In the genomic region with DNA sequence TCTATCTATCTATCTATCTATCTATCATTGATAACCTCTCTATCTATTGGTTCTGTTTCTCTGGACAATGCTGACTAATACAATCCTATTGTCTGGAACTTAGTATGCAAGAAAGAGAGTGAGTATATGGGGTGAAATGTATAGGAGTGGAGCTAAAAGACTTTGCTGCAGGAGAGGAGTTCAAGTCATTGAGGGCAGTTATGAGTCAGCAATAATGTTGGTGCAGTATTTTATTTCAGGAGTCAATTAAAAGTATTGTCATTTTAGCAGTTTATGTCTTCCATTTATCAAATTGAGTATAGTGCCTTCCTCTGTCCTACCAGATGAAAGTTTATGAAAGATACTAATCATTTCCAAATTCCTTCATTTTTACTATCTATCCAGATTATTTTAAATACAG, we compare ENCODE assay signal across 29 cellular contexts. TPM values are rescaled to one million over a fixed set of nuclear protein-coding genes. Genes with fewer than 3 reads are reported as not detected.
A peak's percentile ranks its signal among the peaks of the same experiment; 100 is the strongest.
DNase-seq lines count a peak whose midpoint lies in the region; ATAC-seq, FAIRE-seq and TF ChIP-seq lines count a peak whose summit lies in the region.
"Had no signal": no experiment of that assay in that cellular context is flagged by ENCODE, and none has a peak within 500 bp of the region (broad histone marks: within the 10 kb centered on the region; RNA-seq: fewer than 3 reads in every experiment).

No MANE protein-coding gene starts in this region.

- no peaks in the 10 kb centered on the region; a peak in 1 of 5 replicates for H3K9me3 Mint-ChIP-seq in H9
- H3K9me3 Mint-ChIP-seq: CD4-positive, alpha-beta memory T cell had no signal

- peak overlapping the region in 1 of 2 experiments; percentile 89; a peak in 2 of 4 replicates for H3K27ac ChIP-seq in SK-N-SH (ENCODE audit: low read depth in 2 of 2, low read length in 1 of 2)
- peak overlapping the region; percentile 82; the same call in 1 of the 2 replicates for H3K27ac ChIP-seq in PC-9
- H3K27ac ChIP-seq in endothelial cell of umbilical vein (ENCODE audit: insufficient read depth, low read depth, low read length) = no peak overlapping the region
- no peak overlapping the region for H3K27ac ChIP-seq in H9 (ENCODE audit: insufficient read length, low read depth, low read length)
- H3K27ac ChIP-seq: 22Rv1, BLaER1, KMS-11, SK-N-MC had no signal

- H3K36me3 ChIP-seq in SK-N-SH (replicated peaks in 1 of 2; ENCODE audit: control insufficient read depth in 1 of 2, insufficient read depth in 2 of 2, low read length in 1 of 2) = peaks cover 0 to 4% of the 10 kb centered on the region in 2 experiments
- no peaks in the 10 kb centered on the region for H3K36me3 ChIP-seq in PC-9 (ENCODE audit: low read depth)
- no peaks in the 10 kb centered on the region for H3K36me3 ChIP-seq in endothelial cell of umbilical vein (ENCODE audit: control insufficient read depth in 2 of 2, extremely low read depth in 1 of 2, insufficient read depth in 2 of 2, low read length in 2 of 2)
- H3K36me3 ChIP-seq: BLaER1 had no signal

- no peaks in the 10 kb centered on the region for H3K27me3 ChIP-seq in SK-N-SH (ENCODE audit: insufficient read depth)
- no peaks in the 10 kb centered on the region for H3K27me3 ChIP-seq in PC-9 (ENCODE audit: insufficient read depth, low read depth)
- H3K27me3 ChIP-seq in endothelial cell of umbilical vein (ENCODE audit: control insufficient read depth in 2 of 2, insufficient read depth in 2 of 2, low read length in 2 of 2) = no peaks in the 10 kb centered on the region
- H3K27me3 ChIP-seq in H9 (ENCODE audit: insufficient read depth, low read length) = no peaks in the 10 kb centered on the region
- H3K27me3 ChIP-seq: BLaER1 had no signal

- no peak overlapping the region for H3K23ac ChIP-seq in H9 (ENCODE audit: insufficient read length, low read depth, low read length)

- H3K79me1 ChIP-seq in H9 (ENCODE audit: insufficient read depth, low read depth, low read length, poor library complexity, severe bottlenecking) = no peaks in the 10 kb centered on the region

- DNase-seq in SK-N-SH (no peak), PC-9 (no peak), endothelial cell of umbilical vein (ENCODE audit: low read depth, low spot score) (no peak), H9 (no peak)
- DNase-seq: CD4-positive, alpha-beta memory T cell; COR-L47; DMS53; GDM1; GOT3; HCEC 1CT; NCI-H1092; NCI-H1417 treated with DMSO at 0.1 percent for 48 hours; NCI-H1694 treated with DMSO at 0.1 percent for 48 hours; NCI-H2081; NCI-H2227 treated with DMSO at 0.1 percent for 48 hours; NCI-H69; SIG-M5 had no signal

- H3K23me2 ChIP-seq in H9 (ENCODE audit: insufficient read length, low read depth, low read length, poor library complexity, severe bottlenecking) = no peaks in the 10 kb centered on the region

- H3K36me3 Mint-ChIP-seq in H9 (ENCODE audit: insufficient read depth in 1 of 3, low read depth in 3 of 3) = no peaks in the 10 kb centered on the region
- H3K36me3 Mint-ChIP-seq: CD4-positive, alpha-beta memory T cell had no signal

- no peak overlapping the region for H2BK20ac ChIP-seq in H9 (ENCODE audit: low read depth, low read length, poor library complexity, severe bottlenecking)

- BruUV-seq in PC-9 (replicated peaks; lab: Mats Ljungman, UMichigan) (no TSS peak), endothelial cell of umbilical vein (replicated peaks; lab: Mats Ljungman, UMichigan) (no TSS peak)

- no peak overlapping the region for H3K4me2 ChIP-seq in SK-N-SH
- no peak overlapping the region for H3K4me2 ChIP-seq in PC-9
- H3K4me2 ChIP-seq in endothelial cell of umbilical vein (ENCODE audit: insufficient read depth, low read length) = no peak overlapping the region
- no peak overlapping the region for H3K4me2 ChIP-seq in H9 (ENCODE audit: insufficient read depth, insufficient read length, low read length)
- H3K4me2 ChIP-seq: BLaER1, KMS-11 had no signal

- CTCF ChIA-PET in SK-N-SH (lab: Yijun Ruan, JAX) = interaction anchor here (1.0 to 1.6 kb wide), 2 partner anchors 12 to 18 kb away, joined by 3 read pairs; no protein-coding TSS in a partner anchor
- CTCF ChIA-PET in PC-9 (lab: Charles Lee) = interaction anchor here (0.6 kb wide), 1 partner anchor 643 kb away, joined by 3 read pairs; no protein-coding TSS in a partner anchor
- CTCF ChIA-PET in endothelial cell of umbilical vein (lab: Charles Lee) = no interaction called here

- intact Hi-C loops in PC-9 (cut with micrococcal nuclease; ENCODE audit: unreplicated experiment) = no loop called here
- intact Hi-C loops in endothelial cell of umbilical vein (cut with micrococcal nuclease) = no loop called here

- no peak for TF ChIP-seq POLR2A in endothelial cell of umbilical vein (IDR thresholded peaks at IDR 0.05; ENCODE audit: low read depth, low read length)

- no peak overlapping the region for H2BK5ac ChIP-seq in H9 (ENCODE audit: insufficient read length, low read length)

- no peaks in the 10 kb centered on the region for H3K9me2 ChIP-seq in SK-N-SH
- no peaks in the 10 kb centered on the region for H3K9me2 ChIP-seq in PC-9 (ENCODE audit: insufficient read depth)

- H4K20me1 ChIP-seq in SK-N-SH (ENCODE audit: insufficient read depth) (no peaks in the 10 kb centered on the region), PC-9 (ENCODE audit: insufficient read depth) (no peaks in the 10 kb centered on the region), endothelial cell of umbilical vein (replicated peaks; ENCODE audit: control insufficient read depth, extremely low read depth, insufficient read depth, low read length) (no peaks in the 10 kb centered on the region), H9 (ENCODE audit: control insufficient read depth, insufficient read depth, insufficient read length) (no peaks in the 10 kb centered on the region)
- H4K20me1 ChIP-seq: BLaER1 had no signal

- no peak for FAIRE-seq in endothelial cell of umbilical vein (lab: Jason Lieb, UNC)
- FAIRE-seq: GM12878, HTR-8/SVneo had no signal

- POLR2A ChIA-PET in SK-N-SH (lab: Yijun Ruan, JAX) (no interaction called here), PC-9 (lab: Charles Lee; ENCODE audit: unreplicated experiment) (no interaction called here), endothelial cell of umbilical vein (lab: Charles Lee) (no interaction called here)

- no peaks in the 10 kb centered on the region for H3K9me1 ChIP-seq in endothelial cell of umbilical vein (replicated peaks; ENCODE audit: control insufficient read depth, extremely low read depth, insufficient read depth, low read length)

- no peak overlapping the region for H3K4me3 Mint-ChIP-seq in H9
- H3K4me3 Mint-ChIP-seq: CD4-positive, alpha-beta memory T cell had no signal

- TF ChIP-seq CTCF in SK-N-SH (IDR thresholded peaks at IDR 0.05) = no peak
- TF ChIP-seq CTCF in PC-9 (conservative IDR thresholded peaks at IDR 0.05) = no peak
- no peak for TF ChIP-seq CTCF in endothelial cell of umbilical vein (IDR thresholded peaks at IDR 0.05; ENCODE audit: extremely low read depth in 1 of 2, insufficient read depth in 1 of 2, low read depth in 1 of 2, low read length in 2 of 2)
- no peak for TF ChIP-seq CTCF in H9 (conservative IDR thresholded peaks at IDR 0.05)

- H3K27me3 Mint-ChIP-seq in H9 (ENCODE audit: low read depth) = no peaks in the 10 kb centered on the region

- H2BK12ac ChIP-seq in H9 (ENCODE audit: insufficient read length, low read depth, low read length) = no peak overlapping the region

- no peak overlapping the region for H3K18ac ChIP-seq in H9 (ENCODE audit: insufficient read length, low read depth, low read length)

- no peak overlapping the region for H3T11ph ChIP-seq in H9 (ENCODE audit: low read length)

- no peak overlapping the region for H3K14ac ChIP-seq in H9 (ENCODE audit: insufficient read depth, low read length)

- no peak overlapping the region for H2AFZ ChIP-seq in SK-N-SH (ENCODE audit: low read depth)
- H2AFZ ChIP-seq in PC-9 = no peak overlapping the region
- no peak overlapping the region for H2AFZ ChIP-seq in endothelial cell of umbilical vein (ENCODE audit: low read depth, low read length)
- no peak overlapping the region for H2AFZ ChIP-seq in H9 (ENCODE audit: low read length)

- TF ChIP-seq RAD21 in SK-N-SH (IDR thresholded peaks at IDR 0.05; ENCODE audit: low read length) = no peak

- no peak overlapping the region for H4K5ac ChIP-seq in H9 (ENCODE audit: insufficient read length, low read depth, low read length)

- H3K27ac Mint-ChIP-seq in H9 = no peak overlapping the region
- H3K27ac Mint-ChIP-seq: CD4-positive, alpha-beta memory T cell had no signal

- H3K79me2 ChIP-seq in SK-N-SH (ENCODE audit: insufficient read depth) = peaks cover 7% of the 10 kb centered on the region; the same call in 1 of the 2 replicates
- no peaks in the 10 kb centered on the region for H3K79me2 ChIP-seq in PC-9 (ENCODE audit: low read depth)
- H3K79me2 ChIP-seq in endothelial cell of umbilical vein (ENCODE audit: control insufficient read depth, insufficient read depth, low read length) = no peaks in the 10 kb centered on the region
- no peaks in the 10 kb centered on the region for H3K79me2 ChIP-seq in H9 (ENCODE audit: insufficient read depth, low read length)

- H3K9me3 ChIP-seq in SK-N-SH (no peaks in the 10 kb centered on the region), PC-9 (ENCODE audit: insufficient read depth, low read depth) (no peaks in the 10 kb centered on the region; the same call in 1 of the 2 replicates), endothelial cell of umbilical vein (replicated peaks; ENCODE audit: control insufficient read depth, insufficient read depth, low read length) (no peaks in the 10 kb centered on the region), H9 (ENCODE audit: control insufficient read depth, low read depth, low read length) (no peaks in the 10 kb centered on the region)

- H3F3A ChIP-seq in SK-N-SH (replicated peaks; ENCODE audit: insufficient read depth) (peaks cover 50% of the 10 kb centered on the region), PC-9 (ENCODE audit: insufficient read depth, low read depth) (peaks cover 50% of the 10 kb centered on the region)

- dilution Hi-C loops in endothelial cell of umbilical vein (cut with MboI; ENCODE audit: extremely low pct_ligation_motif_present, low sequenced_read_pairs) = no loop called here

- no peak overlapping the region for H3K56ac ChIP-seq in H9 (ENCODE audit: insufficient read length, low read depth, low read length)

- no peak overlapping the region for H3K4ac ChIP-seq in H9 (ENCODE audit: low read depth, low read length)

- no peak for TF ChIP-seq EP300 in SK-N-SH (IDR thresholded peaks at IDR 0.05; ENCODE audit: borderline replicate concordance in 1 of 2, low read depth in 1 of 2, low read length in 1 of 2)

- H2BK120ac ChIP-seq in H9 (ENCODE audit: low read depth, low read length, poor library complexity, severe bottlenecking) = no peak overlapping the region

- no peak overlapping the region for H4K8ac ChIP-seq in H9 (replicated peaks; ENCODE audit: insufficient read length, low read depth, low read length)

- no peak overlapping the region for H4K91ac ChIP-seq in H9 (ENCODE audit: insufficient read length, low read depth, low read length)

- ATAC-seq in SK-N-SH treated with all-trans-retinoic acid at 6 μM for 48 hours (no peak), HG03045 (IDR thresholded peaks at IDR 0.05; ENCODE audit: unreplicated experiment) (no peak), HG03108 (IDR thresholded peaks at IDR 0.05; ENCODE audit: unreplicated experiment) (no peak), GM18858 (IDR thresholded peaks at IDR 0.05; ENCODE audit: unreplicated experiment) (no peak)
- ATAC-seq: GM12878, Panc1 had no signal

- no peak overlapping the region for H3K9ac ChIP-seq in SK-N-SH
- H3K9ac ChIP-seq in endothelial cell of umbilical vein (replicated peaks; ENCODE audit: extremely low read depth, insufficient read depth, low read length) = no peak overlapping the region
- no peak overlapping the region for H3K9ac ChIP-seq in H9 (ENCODE audit: extremely low read depth, insufficient read length, low read length)
- H3K9ac ChIP-seq: BLaER1, KMS-11 had no signal

- H3K4me1 ChIP-seq in SK-N-SH (ENCODE audit: control insufficient read depth in 1 of 2, insufficient read depth in 2 of 2, low read depth in 1 of 2, low read length in 1 of 2) = peaks cover 0 to 31% of the 10 kb centered on the region in 2 experiments; a peak in 2 of 4 replicates
- H3K4me1 ChIP-seq in PC-9 (replicated peaks; ENCODE audit: insufficient read depth) = peaks cover 92% of the 10 kb centered on the region
- peaks cover 45% of the 10 kb centered on the region for H3K4me1 ChIP-seq in endothelial cell of umbilical vein (ENCODE audit: control insufficient read depth, extremely low read depth, insufficient read depth, low read length)
- no peaks in the 10 kb centered on the region for H3K4me1 ChIP-seq in H9 (ENCODE audit: insufficient read depth, low read length)
- H3K4me1 ChIP-seq: BLaER1 had no signal

- no peak overlapping the region for H2AK5ac ChIP-seq in H9 (ENCODE audit: insufficient read length, low read length)

- H3K4me3 ChIP-seq in SK-N-SH (ENCODE audit: low read depth in 2 of 2, low read length in 1 of 2) (no peak overlapping the region), PC-9 (no peak overlapping the region), endothelial cell of umbilical vein (replicated peaks in 1 of 3; ENCODE audit: insufficient read depth in 1 of 3, low read depth in 1 of 3, low read length in 3 of 3) (no peak overlapping the region)
- H3K4me3 ChIP-seq: BLaER1, GM12878, SK-N-MC had no signal

- no peak overlapping the region for H2BK15ac ChIP-seq in H9 (ENCODE audit: low read depth, low read length)

- H3K4me1 Mint-ChIP-seq in H9 = peaks cover 0 to 9% of the 10 kb centered on the region in 2 experiments; a peak in 1 of 4 replicates

RNA-seq across cellular contexts. Expression of gene MAP3K7CL, which starts 55.8 kb away (rescaled TPM):
- polyA plus RNA-seq in SK-N-SH (2012; rRNA removed) = 2.3 and 5.2 TPM in 2 replicates
- 4.1 and 5.1 TPM in 2 replicates for polyA plus RNA-seq in SK-N-SH (2012; cell fraction: cytosol; rRNA removed)
- polyA plus RNA-seq in SK-N-SH (2012; cell fraction: nucleus; rRNA removed) = 1.3 and 2.0 TPM in 2 replicates
- 0.37 and 0.50 TPM in 2 replicates for total RNA-seq in PC-9 (2021)
- 8.1 and 10.9 TPM in 2 replicates for total RNA-seq in endothelial cell of umbilical vein
- polyA plus RNA-seq in endothelial cell of umbilical vein = 4.5 and 6.1 TPM in 2 replicates
- 7.1 and 7.2 TPM in 2 replicates for polyA plus RNA-seq in endothelial cell of umbilical vein (2011; cell fraction: cytosol; rRNA removed)
- 12.4 and 15.8 TPM in 2 replicates for polyA plus RNA-seq in endothelial cell of umbilical vein (2011; cell fraction: nucleus; rRNA removed)
- 4.9 and 8.3 TPM in 2 replicates for polyA plus RNA-seq in endothelial cell of umbilical vein (2012)
- polyA minus RNA-seq in endothelial cell of umbilical vein = 9.3 and 14.8 TPM in 2 replicates
- 1.1 TPM for polyA minus RNA-seq in endothelial cell of umbilical vein (2011; cell fraction: cytosol; rRNA and poly(A)+ RNA removed)
- polyA minus RNA-seq in endothelial cell of umbilical vein (2011; cell fraction: nucleus; rRNA and poly(A)+ RNA removed) = 12.3 and 13.5 TPM in 2 replicates
- not detected in 2 replicates for total RNA-seq in H9 (2021)
- total RNA-seq: NCI-H460 had no signal
